10 cellular contexts compared by ENCODE assay signal in the genomic region with DNA sequence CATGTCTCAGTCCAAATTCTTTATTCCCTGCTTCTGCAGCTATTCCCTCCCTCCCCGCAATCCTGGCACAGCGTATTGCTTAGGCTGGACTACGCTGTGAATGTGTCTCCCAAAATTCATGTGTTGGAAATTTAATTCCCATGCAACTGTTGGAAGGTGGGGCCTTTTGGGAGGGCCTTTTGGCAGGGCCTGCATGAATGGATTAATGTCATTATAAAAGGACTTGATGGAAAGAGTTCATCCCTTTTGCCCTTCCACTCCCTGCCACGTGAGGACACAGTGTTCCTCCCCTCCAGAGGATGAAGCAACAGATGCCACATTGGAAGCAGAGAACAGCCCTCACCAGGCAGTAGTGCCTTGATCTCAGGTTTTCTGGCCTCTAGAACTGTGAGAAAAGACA. TPM values are rescaled to one million over a fixed set of nuclear protein-coding genes. Genes with fewer than 3 reads are reported as not detected.
DNase-seq lines count a peak whose midpoint lies in the region; ATAC-seq, FAIRE-seq and TF ChIP-seq lines count a peak whose summit lies in the region.
"Had no signal": no experiment of that assay in that cellular context is flagged by ENCODE, and none has a peak within 500 bp of the region (broad histone marks: within the 10 kb centered on the region; RNA-seq: fewer than 3 reads in every experiment).

No MANE protein-coding gene starts in this region.

- ATAC-seq in A549 (no peak), psoas muscle (peak in 3 of 4 donors; percentile 70 to 85 (median 73))

- peak overlapping the region; percentile 59; the same call in 2 of the 3 replicates for H3K4me2 ChIP-seq in A549
- H3K4me2 ChIP-seq in SK-N-SH: peak overlapping the region; percentile 52; the same call in 1 of the 2 replicates

- no peaks in the 10 kb centered on the region for H3K4me1 ChIP-seq in A549
- no peaks in the 10 kb centered on the region for H3K4me1 ChIP-seq in SK-N-SH (ENCODE audit: control insufficient read depth in 1 of 2, insufficient read depth in 2 of 2, low read depth in 1 of 2, low read length in 1 of 2)
- H3K4me1 ChIP-seq in psoas muscle: peaks cover 4% of the 10 kb centered on the region

- H3K27me3 ChIP-seq in SK-N-SH (ENCODE audit: insufficient read depth): peaks cover 44% of the 10 kb centered on the region; the same call in 1 of the 2 replicates
- H3K27me3 ChIP-seq in psoas muscle (ENCODE audit: insufficient read depth in 3 of 3, low read length in 2 of 3): no peaks in the 10 kb centered on the region

- 82% methylated on average over 4 of the region's 4 CpGs for WGBS in A549 (ENCODE audit: missing lambda C conversion rate)
- WGBS in SK-N-SH (ENCODE audit: low lambda C conversion rate): 61% methylated on average over 4 of the region's 4 CpGs
- 18 to 27% (median 21%) methylated on average over 4 of the region's 4 CpGs for WGBS in psoas muscle, 3 donors

- no peak overlapping the region for H2AFZ ChIP-seq in SK-N-SH (ENCODE audit: low read depth)

- no peak for TF ChIP-seq POLR2A in A549 (IDR thresholded peaks at IDR 0.05; ENCODE audit: low read length)

- H3K27ac ChIP-seq in A549 (no peak overlapping the region), SK-N-SH (ENCODE audit: low read depth in 2 of 2, low read length in 1 of 2) (no peak overlapping the region), psoas muscle (no peak overlapping the region)

- no peaks in the 10 kb centered on the region for H3K36me3 ChIP-seq in SK-N-SH (replicated peaks in 1 of 2; ENCODE audit: control insufficient read depth in 1 of 2, insufficient read depth in 2 of 2, low read length in 1 of 2)
- no peaks in the 10 kb centered on the region for H3K36me3 ChIP-seq in psoas muscle (ENCODE audit: insufficient read depth in 1 of 2, low read depth in 1 of 2)

- no peak for TF ChIP-seq EP300 in A549 (IDR thresholded peaks at IDR 0.05)
- no peak for TF ChIP-seq EP300 in SK-N-SH (IDR thresholded peaks at IDR 0.05; ENCODE audit: borderline replicate concordance in 1 of 2, low read depth in 1 of 2, low read length in 1 of 2)

- CTCF ChIA-PET in A549 (lab: Yijun Ruan, JAX): interaction anchor here (1.4 to 3.4 kb wide), 4 partner anchors 11 to 175 kb away, joined by 3 to 46 read pairs (median 6); no protein-coding TSS in a partner anchor
- CTCF ChIA-PET in SK-N-SH (lab: Yijun Ruan, JAX): interaction anchor here (0.8 kb wide), 1 partner anchor 10 kb away, joined by 3 read pairs; no protein-coding TSS in a partner anchor

- H3K79me2 ChIP-seq in SK-N-SH (ENCODE audit: insufficient read depth): no peaks in the 10 kb centered on the region

- POLR2A ChIA-PET in A549 (lab: Yijun Ruan, JAX): no interaction called here
- POLR2A ChIA-PET in SK-N-SH (lab: Yijun Ruan, JAX): no interaction called here

- intact Hi-C loops in psoas muscle (cut with DNase I): loop anchor here in 1 of 2 donors (5.0 kb wide), 1 partner anchor 168 kb away; no protein-coding TSS in a partner anchor

- FAIRE-seq in A549 (lab: Jason Lieb, UNC): no peak

- no peaks in the 10 kb centered on the region for H3K9me2 ChIP-seq in SK-N-SH

- H3K4me3 ChIP-seq in A549: no peak overlapping the region
- H3K4me3 ChIP-seq in SK-N-SH (ENCODE audit: low read depth in 2 of 2, low read length in 1 of 2): no peak overlapping the region
- no peak overlapping the region for H3K4me3 ChIP-seq in fibroblast of villous mesenchyme (ENCODE audit: low read depth, low read length)
- H3K4me3 ChIP-seq in psoas muscle: peak overlapping the region; percentile 27

- TF ChIP-seq CTCF in A549 (IDR thresholded peaks at IDR 0.05) (no peak), SK-N-SH (IDR thresholded peaks at IDR 0.05) (no peak), fibroblast of villous mesenchyme (IDR thresholded peaks at IDR 0.05; ENCODE audit: insufficient read depth, low read depth, low read length) (no peak), psoas muscle (IDR thresholded peaks at IDR 0.05) (no peak)

- no peaks in the 10 kb centered on the region for H4K20me1 ChIP-seq in SK-N-SH (ENCODE audit: insufficient read depth)

- no peaks in the 10 kb centered on the region for H3K9me3 ChIP-seq in A549
- H3K9me3 ChIP-seq in SK-N-SH: no peaks in the 10 kb centered on the region
- H3K9me3 ChIP-seq in psoas muscle: no peaks in the 10 kb centered on the region

- TF ChIP-seq RAD21 in A549 (conservative IDR thresholded peaks at IDR 0.05 in 1 of 2, IDR thresholded peaks at IDR 0.05 in 1 of 2) (no peak), SK-N-SH (IDR thresholded peaks at IDR 0.05; ENCODE audit: low read length) (no peak)

- no peaks in the 10 kb centered on the region for H3F3A ChIP-seq in SK-N-SH (replicated peaks; ENCODE audit: insufficient read depth)

- DNase-seq in A549 (ENCODE audit: low read depth in 1 of 2, low spot score in 1 of 2) (no peak), SK-N-SH (no peak), fibroblast of villous mesenchyme (ENCODE audit: low read depth) (peak; percentile 25), psoas muscle (peak; percentile 41 to 62), NCI-H2081 treated with DMSO at 0.1 percent for 48 hours (lab: John Stamatoyannopoulos, UW) (no peak), GM03348 (ENCODE audit: low spot score) (no peak)
- DNase-seq in stimulated activated CD4-positive, alpha-beta T cell treated with anti-CD3 and anti-CD28 coated beads, Interleukin-15, amount 100 ng/mL, for 24 hours: no peak
- DNase-seq in stimulated activated naive CD4-positive, alpha-beta T cell (lab: John Stamatoyannopoulos, UW): no peak
- DNase-seq: DMS153, NCI-H2171 had no signal

- no peak overlapping the region for H3K9ac ChIP-seq in SK-N-SH

TF ChIP-seq in A549, 52 proteins besides CTCF, POLR2A, EP300 and RAD21 (continues in another document):
- TF ChIP-seq RCOR1 (IDR thresholded peaks at IDR 0.05; ENCODE audit: low read depth, low read length) (no peak), MYC (IDR thresholded peaks at IDR 0.05; ENCODE audit: borderline replicate concordance, low read length) (no peak), GATA3 (IDR thresholded peaks at IDR 0.05; ENCODE audit: borderline replicate concordance) (no peak), TFCP2L1 (CRISPR knock-in tag; IDR thresholded peaks at IDR 0.05) (no peak), SREBF2 (IDR thresholded peaks at IDR 0.05) (no peak)
- TF ChIP-seq, protein P1, sequence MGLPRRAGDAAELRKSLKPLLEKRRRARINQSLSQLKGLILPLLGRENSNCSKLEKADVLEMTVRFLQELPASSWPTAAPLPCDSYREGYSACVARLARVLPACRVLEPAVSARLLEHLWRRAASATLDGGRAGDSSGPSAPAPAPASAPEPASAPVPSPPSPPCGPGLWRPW (IDR thresholded peaks at IDR 0.05): no peak

TF ChIP-seq in SK-N-SH, 30 proteins besides CTCF, POLR2A, EP300 and RAD21 (continues in another document):
- TF ChIP-seq, protein P2, sequence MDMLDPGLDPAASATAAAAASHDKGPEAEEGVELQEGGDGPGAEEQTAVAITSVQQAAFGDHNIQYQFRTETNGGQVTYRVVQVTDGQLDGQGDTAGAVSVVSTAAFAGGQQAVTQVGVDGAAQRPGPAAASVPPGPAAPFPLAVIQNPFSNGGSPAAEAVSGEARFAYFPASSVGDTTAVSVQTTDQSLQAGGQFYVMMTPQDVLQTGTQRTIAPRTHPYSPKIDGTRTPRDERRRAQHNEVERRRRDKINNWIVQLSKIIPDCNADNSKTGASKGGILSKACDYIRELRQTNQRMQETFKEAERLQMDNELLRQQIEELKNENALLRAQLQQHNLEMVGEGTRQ (IDR thresholded peaks at IDR 0.05; ENCODE audit: borderline replicate concordance, low read depth, low read length): no peak
- TF ChIP-seq GATA2 (CRISPR knock-in tag; IDR thresholded peaks at IDR 0.05): no peak
- no peak for TF ChIP-seq RXRA (IDR thresholded peaks at IDR 0.05; ENCODE audit: borderline replicate concordance, low read depth)

RNA-seq across cellular contexts. Expression of a gene that starts 20.4 kb away (rescaled TPM):
- polyA plus RNA-seq in A549 (2011; rRNA removed): 0.66 and 0.70 TPM in 2 replicates
- polyA plus RNA-seq in A549 (2012; cell fraction: cytosol; rRNA removed): 0.38 and 0.57 TPM in 2 replicates
- polyA plus RNA-seq in A549 (2012; cell fraction: nucleus; rRNA removed): 0.70 and 0.88 TPM in 2 replicates
- polyA plus RNA-seq in A549 (2017; fragmentation: RNase III; extraction: RNeasy Plus Mini Kit Qiagen cat#74134 plus additional on column Dnase treatment): 0.22 to 0.44 TPM (median 0.32 TPM) in 3 replicates
- 0.45 and 0.58 TPM in 2 replicates for polyA minus RNA-seq in A549 (2011; rRNA and poly(A)+ RNA removed)
- 2.5 and 2.8 TPM in 2 replicates for polyA plus RNA-seq in SK-N-SH (2012; rRNA removed)
- polyA plus RNA-seq in SK-N-SH (2012; cell fraction: cytosol; rRNA removed): 1.8 and 2.1 TPM in 2 replicates
- polyA plus RNA-seq in SK-N-SH (2012; cell fraction: nucleus; rRNA removed): 5.6 and 6.8 TPM in 2 replicates
- total RNA-seq in fibroblast of villous mesenchyme: 1.3 and 1.6 TPM in 2 replicates
- total RNA-seq in psoas muscle: 10 to 100 TPM; 11.3 to 16.6 (median 13.7) TPM
- 10 to 100 TPM in 2 of 3 donors, 1 to 10 TPM in 1; 9.7 to 19.5 (median 10.4) TPM for polyA plus RNA-seq in psoas muscle

RNA-seq across cellular contexts. Expression of a gene that starts 51.8 kb away (rescaled TPM):
- polyA plus RNA-seq in A549 (2011; rRNA removed): 0.15 and 0.36 TPM in 2 replicates
- 0.34 and 0.66 TPM in 2 replicates for polyA plus RNA-seq in A549 (2012; cell fraction: cytosol; rRNA removed)
- polyA plus RNA-seq in A549 (2012; cell fraction: nucleus; rRNA removed): 0.74 and 0.87 TPM in 2 replicates
- 0.19 to 0.30 TPM (median 0.22 TPM) in 3 replicates for polyA plus RNA-seq in A549 (2017; fragmentation: RNase III; extraction: RNeasy Plus Mini Kit Qiagen cat#74134 plus additional on column Dnase treatment)
- polyA minus RNA-seq in A549 (2011; rRNA and poly(A)+ RNA removed): 0.19 and 0.29 TPM in 2 replicates
- polyA plus RNA-seq in SK-N-SH (2012; rRNA removed): 1.5 and 1.9 TPM in 2 replicates
- 0.93 and 1.2 TPM in 2 replicates for polyA plus RNA-seq in SK-N-SH (2012; cell fraction: cytosol; rRNA removed)
- 2.3 TPM in 2 replicates for polyA plus RNA-seq in SK-N-SH (2012; cell fraction: nucleus; rRNA removed)
- 2.6 and 4.8 TPM in 2 replicates for total RNA-seq in fibroblast of villous mesenchyme
- 1 to 10 TPM; 1.7 to 5.1 (median 3.5) TPM for total RNA-seq in psoas muscle
- polyA plus RNA-seq in psoas muscle: 1 to 10 TPM; 1.5 to 2.7 (median 2.6) TPM

RNA-seq across cellular contexts. Expression of a gene that starts 54.3 kb away (rescaled TPM):
- polyA plus RNA-seq in A549 (2011; rRNA removed) (27.0 and 27.4 TPM in 2 replicates), A549 (2017; fragmentation: RNase III; extraction: RNeasy Plus Mini Kit Qiagen cat#74134 plus additional on column Dnase treatment) (24.8 to 32.5 TPM (median 30.8 TPM) in 3 replicates), SK-N-SH (2012; rRNA removed) (74.5 and 83.1 TPM in 2 replicates), psoas muscle (10 to 100 TPM; 20.4 to 27.4 (median 22.1) TPM)
- 27.1 and 31.5 TPM in 2 replicates for polyA plus RNA-seq in A549 (2012; cell fraction: cytosol; rRNA removed)
- 44.7 and 49.7 TPM in 2 replicates for polyA plus RNA-seq in A549 (2012; cell fraction: nucleus; rRNA removed)
- polyA minus RNA-seq in A549 (2011; rRNA and poly(A)+ RNA removed): 20.5 and 22.7 TPM in 2 replicates
- 29.4 and 45.5 TPM in 2 replicates for polyA plus RNA-seq in SK-N-SH (2012; cell fraction: cytosol; rRNA removed)
- polyA plus RNA-seq in SK-N-SH (2012; cell fraction: nucleus; rRNA removed): 180 and 230 TPM in 2 replicates
- total RNA-seq in fibroblast of villous mesenchyme (29.0 and 35.4 TPM in 2 replicates), psoas muscle (10 to 100 TPM; 36.1 to 46.7 (median 37.5) TPM)

Comparison
In these comparisons a context has a peak if more than half of its experiments do, and no peak if none do; other contexts are left out.
1. ATAC-seq: peak in psoas muscle (3 of 4); none in A549 (0 of 2).
2. DNase-seq: peak in fibroblast of villous mesenchyme (single experiment) and psoas muscle (2 of 2); none in A549 (0 of 2), SK-N-SH (single experiment), NCI-H2081 treated with DMSO at 0.1 percent for 48 hours (single experiment), stimulated activated CD4-positive, alpha-beta T cell treated with anti-CD3 and anti-CD28 coated beads, Interleukin-15, amount 100 ng/mL, for 24 hours (single experiment), stimulated activated naive CD4-positive, alpha-beta T cell (0 of 6) and GM03348 (single experiment).